In the genomic region with DNA sequence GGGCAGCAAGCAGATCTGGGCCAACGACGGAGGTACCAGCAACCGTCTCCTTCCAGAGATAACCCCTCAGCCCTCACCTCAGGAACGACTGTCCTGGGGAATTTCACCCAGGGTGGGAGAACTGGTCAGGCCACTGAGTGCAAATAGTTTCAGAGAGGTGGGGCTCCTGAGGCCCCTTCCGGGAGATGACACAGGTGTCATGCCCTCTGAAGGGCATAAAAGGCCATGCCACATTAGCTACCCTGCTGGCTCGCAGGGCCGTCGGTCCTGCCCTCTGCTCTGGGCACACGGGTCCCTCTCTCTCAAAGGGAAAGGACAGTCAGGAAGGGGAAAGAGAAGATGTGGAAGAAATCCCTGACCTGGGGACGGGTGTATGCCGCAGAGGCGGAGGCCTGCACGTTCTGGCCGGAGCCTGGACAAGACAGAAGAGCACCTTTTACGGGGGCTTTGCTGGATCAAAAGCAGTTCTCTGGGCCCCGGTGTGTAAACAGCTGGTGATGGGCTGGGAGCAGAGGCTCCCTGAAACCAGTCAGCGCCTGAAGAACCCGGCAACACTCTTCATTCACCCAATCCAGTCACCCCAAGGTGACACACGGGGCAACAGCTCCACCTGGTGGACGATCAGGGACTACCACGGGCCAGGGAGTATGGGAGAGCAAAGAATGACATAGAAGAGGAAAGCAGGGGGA, we compare ENCODE assay signal across 1 cellular context.
TF ChIP-seq lines count a peak whose summit lies in the region.

No MANE protein-coding gene starts in this region.

TF ChIP-seq in GM23338, 12 proteins besides CTCF, POLR2A, EP300 and RAD21 (continued from another document):
- TF ChIP-seq ZNF462 (CRISPR knock-in tag; IDR thresholded peaks at IDR 0.05) (no peak), JUNB (IDR thresholded peaks at IDR 0.05; ENCODE audit: unreplicated experiment) (no peak), ZNF114 (CRISPR knock-in tag; IDR thresholded peaks at IDR 0.05) (no peak), EZH2phosphoT487 (IDR thresholded peaks at IDR 0.05; ENCODE audit: unreplicated experiment) (no peak)
